Comparison of ENCODE assay signal across 1 cellular context in genomic region chr16:1770328-1771071, GRCh38.
A peak's percentile ranks its signal among the peaks of the same experiment; 100 is the strongest.
TF ChIP-seq lines count a peak whose summit lies in the region.

No MANE protein-coding gene starts in this region.

TF ChIP-seq in K562, 482 proteins besides CTCF, POLR2A, EP300 and RAD21 (continued from another document and continues in another):
- TF ChIP-seq ZNF217 (CRISPR knock-in tag; IDR thresholded peaks at IDR 0.05) (no peak), TEAD2 (tag; IDR thresholded peaks at IDR 0.05) (no peak), SMAD2 (IDR thresholded peaks at IDR 0.05; ENCODE audit: low read depth, low read length) (no peak), E2F6 (IDR thresholded peaks at IDR 0.05; ENCODE audit: borderline replicate concordance in 1 of 2, extremely low read depth in 1 of 2, insufficient read depth in 1 of 2, insufficient read length in 1 of 2, low read depth in 1 of 2, low read length in 1 of 2, poor library complexity in 1 of 2, severe bottlenecking in 1 of 2) (peak in 1 of 2 experiments; percentile 20), ZNF41 (CRISPR knock-in tag; conservative IDR thresholded peaks at IDR 0.05) (no peak), PHB (CRISPR knock-in tag; IDR thresholded peaks at IDR 0.05) (no peak), CHCHD3 (CRISPR knock-in tag; IDR thresholded peaks at IDR 0.05) (no peak), HDAC1 (IDR thresholded peaks at IDR 0.05) (peak in 1 of 2 experiments; percentile 14; a peak in 1 of 4 replicates), ZNF24 (IDR thresholded peaks at IDR 0.05) (no peak), NCOA1 (IDR thresholded peaks at IDR 0.05; ENCODE audit: low read depth) (no peak), CREB1 (IDR thresholded peaks at IDR 0.05) (no peak; the same call in 1 of the 2 replicates), CREB1 (CRISPR knock-in tag; IDR thresholded peaks at IDR 0.05) (no peak), PHF21A (IDR thresholded peaks at IDR 0.05; ENCODE audit: borderline replicate concordance, low read depth) (no peak), HEY1 (CRISPR knock-in tag; IDR thresholded peaks at IDR 0.05; ENCODE audit: borderline replicate concordance) (no peak), ZBED1 (IDR thresholded peaks at IDR 0.05) (no peak), EHMT2 (IDR thresholded peaks at IDR 0.05) (no peak), CREM (IDR thresholded peaks at IDR 0.05; ENCODE audit: low read depth) (0 out of 2 replicates have a peak, but pooled peaks have one; percentile 2), NEUROD1 (IDR thresholded peaks at IDR 0.05; ENCODE audit: borderline replicate concordance, low read depth, low read length, partially characterized antibody) (no peak), MTA1 (IDR thresholded peaks at IDR 0.05; ENCODE audit: borderline replicate concordance) (no peak), HNRNPUL1 (IDR thresholded peaks at IDR 0.05; ENCODE audit: low read length) (no peak), SETDB1 (IDR thresholded peaks at IDR 0.05; ENCODE audit: low read length) (no peak), MGA (IDR thresholded peaks at IDR 0.05) (no peak), HIVEP1 (CRISPR knock-in tag; IDR thresholded peaks at IDR 0.05) (no peak), ZNF77 (CRISPR knock-in tag; IDR thresholded peaks at IDR 0.05) (no peak), EZH2 (IDR thresholded peaks at IDR 0.05; ENCODE audit: borderline replicate concordance, low read depth, low read length) (no peak), E2F5 (CRISPR knock-in tag; IDR thresholded peaks at IDR 0.05) (no peak), RUNX1 (IDR thresholded peaks at IDR 0.05; ENCODE audit: low read depth) (no peak), TAF1 (IDR thresholded peaks at IDR 0.05; ENCODE audit: control insufficient read depth, extremely low read depth, insufficient read depth, low read length, severe bottlenecking) (no peak), ZNF589 (CRISPR knock-in tag; IDR thresholded peaks at IDR 0.05; ENCODE audit: low read depth) (no peak), ZNF232 (CRISPR knock-in tag; IDR thresholded peaks at IDR 0.05) (no peak), ATF1 (CRISPR knock-in tag; IDR thresholded peaks at IDR 0.05) (no peak), ATF1 (tag; IDR thresholded peaks at IDR 0.05) (peak; percentile 31), ZFP91 (CRISPR knock-in tag; IDR thresholded peaks at IDR 0.05) (no peak), ZNF124 (CRISPR knock-in tag; IDR thresholded peaks at IDR 0.05) (no peak), RBFOX2 (IDR thresholded peaks at IDR 0.05; ENCODE audit: low read depth, low read length) (peak; percentile 67), HMGN3 (IDR thresholded peaks at IDR 0.05; ENCODE audit: borderline replicate concordance, extremely low read depth, insufficient read length, low read depth, low read length) (peak; percentile 64), ZNF444 (CRISPR knock-in tag; IDR thresholded peaks at IDR 0.05) (no peak), POLR2AphosphoS5 (IDR thresholded peaks at IDR 0.05; ENCODE audit: control insufficient read depth, insufficient read depth, low read depth, low read length) (no peak), CEBPZ (IDR thresholded peaks at IDR 0.05; ENCODE audit: borderline replicate concordance, low read depth, low read length) (no peak), ZNF699 (CRISPR knock-in tag; IDR thresholded peaks at IDR 0.05; ENCODE audit: insufficient replicate concordance) (no peak), U2AF2 (optimal IDR thresholded peaks at IDR 0.05; ENCODE audit: low read depth, low read length) (no peak), ZC3H11A (IDR thresholded peaks at IDR 0.05; ENCODE audit: low read depth, low read length) (no peak), ZNF780A (CRISPR knock-in tag; IDR thresholded peaks at IDR 0.05) (0 out of 2 replicates have a peak, but pooled peaks have one; percentile 38), ZNF717 (CRISPR knock-in tag; IDR thresholded peaks at IDR 0.05) (no peak), ZNF134 (CRISPR knock-in tag; conservative IDR thresholded peaks at IDR 0.05) (no peak), CBFA2T2 (conservative IDR thresholded peaks at IDR 0.05) (no peak), SNAPC5 (CRISPR knock-in tag; IDR thresholded peaks at IDR 0.05) (no peak), YY1 (IDR thresholded peaks at IDR 0.05; ENCODE audit: borderline replicate concordance in 1 of 3, control insufficient read depth in 1 of 3, extremely low read depth in 1 of 3, insufficient read depth in 3 of 3, insufficient read length in 1 of 3, insufficient replicate concordance in 2 of 3, low read depth in 1 of 3, low read length in 2 of 3) (no peak), HLTF (IDR thresholded peaks at IDR 0.05) (no peak), ZBTB7A (IDR thresholded peaks at IDR 0.05; ENCODE audit: borderline replicate concordance, control insufficient read depth, low read depth, low read length) (no peak), CBFA2T3 (IDR thresholded peaks at IDR 0.05) (no peak), ZNF146 (CRISPR knock-in tag; IDR thresholded peaks at IDR 0.05; ENCODE audit: unreplicated experiment) (no peak)
- TF ChIP-seq, protein P1, sequence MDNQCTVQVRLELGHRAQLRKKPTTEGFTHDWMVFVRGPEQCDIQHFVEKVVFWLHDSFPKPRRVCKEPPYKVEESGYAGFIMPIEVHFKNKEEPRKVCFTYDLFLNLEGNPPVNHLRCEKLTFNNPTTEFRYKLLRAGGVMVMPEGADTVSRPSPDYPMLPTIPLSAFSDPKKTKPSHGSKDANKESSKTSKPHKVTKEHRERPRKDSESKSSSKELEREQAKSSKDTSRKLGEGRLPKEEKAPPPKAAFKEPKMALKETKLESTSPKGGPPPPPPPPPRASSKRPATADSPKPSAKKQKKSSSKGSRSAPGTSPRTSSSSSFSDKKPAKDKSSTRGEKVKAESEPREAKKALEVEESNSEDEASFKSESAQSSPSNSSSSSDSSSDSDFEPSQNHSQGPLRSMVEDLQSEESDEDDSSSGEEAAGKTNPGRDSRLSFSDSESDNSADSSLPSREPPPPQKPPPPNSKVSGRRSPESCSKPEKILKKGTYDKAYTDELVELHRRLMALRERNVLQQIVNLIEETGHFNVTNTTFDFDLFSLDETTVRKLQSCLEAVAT (IDR thresholded peaks at IDR 0.05): no peak
